ENCODE assay signal across 8 cellular contexts in the genomic region with DNA sequence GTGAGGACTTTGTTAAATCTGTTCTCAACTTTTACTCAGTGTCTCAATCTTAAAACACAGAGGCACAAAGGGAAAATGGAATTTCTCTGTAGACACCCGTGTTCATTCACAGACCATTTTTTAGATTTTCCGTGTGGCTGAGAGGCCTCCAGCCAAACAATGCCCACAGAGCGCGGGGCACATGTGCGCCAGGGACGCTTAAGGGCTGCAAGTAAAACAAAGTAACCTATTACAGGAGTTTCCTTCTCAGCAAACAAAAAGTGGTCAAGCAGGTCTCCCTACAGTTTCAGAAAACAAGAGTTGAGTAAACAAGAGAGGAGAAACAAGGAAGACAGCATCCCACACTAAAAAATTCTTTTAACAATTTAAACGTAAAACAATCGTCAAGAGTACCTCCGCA.
DNase-seq lines count a peak whose midpoint lies in the region; ATAC-seq and TF ChIP-seq lines count a peak whose summit lies in the region.

No MANE protein-coding gene starts in this region.

- no peaks in the 10 kb centered on the region for H3K9me3 ChIP-seq in A673 (ENCODE audit: low read depth, low read length, poor library complexity, severe bottlenecking)
- no peaks in the 10 kb centered on the region for H3K9me3 ChIP-seq in upper lobe of right lung

- peak overlapping the region; percentile 91 for H3K4me3 Mint-ChIP-seq in memory B cell

- H3K36me3 ChIP-seq in A673 (ENCODE audit: insufficient read depth, low read length, poor library complexity, severe bottlenecking) (no peaks in the 10 kb centered on the region), upper lobe of right lung (no peaks in the 10 kb centered on the region)

- TF ChIP-seq CTCF in A673 (conservative IDR thresholded peaks at IDR 0.05; ENCODE audit: low read depth, low read length) (no peak), GM10248 (IDR thresholded peaks at IDR 0.05; ENCODE audit: control extremely low read depth, extremely low read depth, low read depth, missing control alignments) (no peak), cardiac fibroblast (IDR thresholded peaks at IDR 0.05; ENCODE audit: low read depth, low read length) (no peak), upper lobe of right lung (IDR thresholded peaks at IDR 0.05) (no peak)

- H3K9me3 Mint-ChIP-seq in memory B cell = no peaks in the 10 kb centered on the region

- peak overlapping the region; percentile 72 for H3K4me3 ChIP-seq in A673 (ENCODE audit: low read depth, low read length, poor library complexity, severe bottlenecking)
- H3K4me3 ChIP-seq in cardiac fibroblast (replicated peaks in 1 of 2; ENCODE audit: low read depth in 2 of 2, low read length in 2 of 2) = peak overlapping the region; percentile 52 to 64
- H3K4me3 ChIP-seq in upper lobe of right lung = peak overlapping the region; percentile 75

- H3K27ac ChIP-seq in A673 (ENCODE audit: low read depth, low read length, poor library complexity, severe bottlenecking) (peak overlapping the region; percentile 95), upper lobe of right lung (peak overlapping the region; percentile 75)

- peaks cover 59% of the 10 kb centered on the region for H3K4me1 ChIP-seq in A673 (ENCODE audit: insufficient read depth, low read length, poor library complexity, severe bottlenecking)
- H3K4me1 ChIP-seq in upper lobe of right lung = peaks cover 36% of the 10 kb centered on the region

- H3K27me3 Mint-ChIP-seq in memory B cell = no peaks in the 10 kb centered on the region

- no peaks in the 10 kb centered on the region for H3K36me3 Mint-ChIP-seq in memory B cell

- intact Hi-C loops in A673 (cut with micrococcal nuclease; ENCODE audit: unreplicated experiment) = loop anchor here (10.0 kb wide), 2 partner anchors 97 to 327 kb away; no protein-coding TSS in a partner anchor
- intact Hi-C loops in upper lobe of right lung (cut with DNase I) = no loop called here

- H3K27me3 ChIP-seq in A673 (replicated peaks; ENCODE audit: insufficient read depth, low read depth, low read length, poor library complexity) (no peaks in the 10 kb centered on the region), upper lobe of right lung (no peaks in the 10 kb centered on the region)

- peaks cover 29% of the 10 kb centered on the region for H3K4me1 Mint-ChIP-seq in memory B cell

- BruUV-seq in A673 (replicated peaks; lab: Mats Ljungman, UMichigan) = no TSS peak

- CTCF ChIA-PET in A673 (lab: Charles Lee) = interaction anchor here (0.6 kb wide), 2 partner anchors 372 to 753 kb away, joined by 3 to 4 read pairs; no protein-coding TSS in a partner anchor
- CTCF ChIA-PET in GM10248 (lab: Yijun Ruan, JAX) = interaction anchor here (3.3 kb wide), 1 partner anchor 11 kb away, joined by 10 read pairs; no protein-coding TSS in a partner anchor

- POLR2A ChIA-PET in A673 (lab: Charles Lee; ENCODE audit: low non-redundant PET) = no interaction called here
- POLR2A ChIA-PET in GM10248 (lab: Yijun Ruan, JAX) = no interaction called here

- ATAC-seq in memory B cell (ENCODE audit: low read depth) (no peak), upper lobe of right lung (peak; percentile 52), GM18867 (IDR thresholded peaks at IDR 0.05; ENCODE audit: unreplicated experiment) (no peak), HG02610 (IDR thresholded peaks at IDR 0.05; ENCODE audit: unreplicated experiment) (no peak)

- DNase-seq in A673 (ENCODE audit: low spot score) (peak; percentile 67), GM10248 (ENCODE audit: extremely low spot score) (peak; percentile 32), NCI-H748 treated with DMSO at 0.1 percent for 48 hours (lab: John Stamatoyannopoulos, UW) (peak; percentile 45), cardiac fibroblast (ENCODE audit: low read depth in 2 of 2) (peak; percentile 44 to 49), memory B cell (ENCODE audit: low spot score in 2 of 2) (no peak), upper lobe of right lung (peak; percentile 73)

- peak overlapping the region; percentile 84 for H3K27ac Mint-ChIP-seq in memory B cell

Comparison
In these comparisons a context has a peak if more than half of its experiments do, and no peak if none do; other contexts are left out.
1. DNase-seq: peak in A673 (single experiment), GM10248 (single experiment), NCI-H748 treated with DMSO at 0.1 percent for 48 hours (single experiment), cardiac fibroblast (2 of 2) and upper lobe of right lung (single experiment); none in memory B cell (0 of 2).
2. Peak in every context shown above with its lines, with median percentiles within 50 percentile points of each other: H3K4me3 ChIP-seq.